11 cellular contexts compared by ENCODE assay signal in genomic region chr18:74942319-74942910, GRCh38.
DNase-seq lines count a peak whose midpoint lies in the region; ATAC-seq and TF ChIP-seq lines count a peak whose summit lies in the region.
"Had no signal": no experiment of that assay in that cellular context is flagged by ENCODE, and none has a peak within 500 bp of the region (broad histone marks: within the 10 kb centered on the region; RNA-seq: fewer than 3 reads in every experiment).

No MANE protein-coding gene starts in this region.

- H3K4me3 ChIP-seq in AG04450 (ENCODE audit: low read depth, low read length) (no peak overlapping the region), hepatocyte (no peak overlapping the region)
- no peak overlapping the region for H3K4me3 ChIP-seq in CD8-positive, alpha-beta T cell (ENCODE audit: low read depth, low read length)
- H3K4me3 ChIP-seq: left lung had no signal

- POLR2A ChIA-PET in AG04450 (lab: Yijun Ruan, JAX) (no interaction called here), T-cell (lab: Charles Lee) (no interaction called here)
- POLR2A ChIA-PET in CD8-positive, alpha-beta T cell (lab: Charles Lee), result interaction anchor here (0.8 to 1.1 kb wide), 2 partner anchors 14 to 49 kb away, joined by 3 read pairs; no protein-coding TSS in a partner anchor

- CTCF ChIA-PET in AG04450 (lab: Charles Lee), result interaction anchor here (1.0 kb wide), 1 partner anchor 536 kb away, joined by 3 read pairs; no protein-coding TSS in a partner anchor
- CTCF ChIA-PET in T-cell (lab: Charles Lee), result interaction anchor here (0.6 kb wide), 2 partner anchors 21 to 860 kb away, joined by 3 read pairs; no protein-coding TSS in a partner anchor
- CTCF ChIA-PET in CD8-positive, alpha-beta T cell (lab: Charles Lee), result no interaction called here

- WGBS in hepatocyte (ENCODE audit: low lambda C conversion rate, missing lambda C conversion rate), result 82% methylated on average over 9 of the region's 9 CpGs

- TF ChIP-seq CTCF in AG04450 (IDR thresholded peaks at IDR 0.05; ENCODE audit: low read depth, low read length), result no peak
- no peak for TF ChIP-seq CTCF in hepatocyte (IDR thresholded peaks at IDR 0.05; ENCODE audit: poor library complexity)
- TF ChIP-seq CTCF in CD8-positive, alpha-beta T cell (IDR thresholded peaks at IDR 0.05), result no peak

- H2AFZ ChIP-seq in hepatocyte, result no peak overlapping the region

- peaks cover 13% of the 10 kb centered on the region for H3K36me3 Mint-ChIP-seq in T-cell
- peaks cover 2% of the 10 kb centered on the region for H3K36me3 Mint-ChIP-seq in CD8-positive, alpha-beta T cell

- peak overlapping the region; percentile 32 for H3K27ac ChIP-seq in AG04450 (ENCODE audit: low read depth, low read length)
- H3K27ac ChIP-seq in hepatocyte, result no peak overlapping the region
- H3K27ac ChIP-seq in CD8-positive, alpha-beta T cell (ENCODE audit: low read depth, low read length), result no peak overlapping the region
- H3K27ac ChIP-seq: left lung, VCaP had no signal

- no peaks in the 10 kb centered on the region for H3K36me3 ChIP-seq in hepatocyte (replicated peaks; ENCODE audit: insufficient read depth, low read depth)
- H3K36me3 ChIP-seq in CD8-positive, alpha-beta T cell (ENCODE audit: insufficient read depth, low read length), result no peaks in the 10 kb centered on the region
- H3K36me3 ChIP-seq: left lung had no signal

- H3K4me1 ChIP-seq in hepatocyte (ENCODE audit: insufficient read depth), result peaks cover 7% of the 10 kb centered on the region
- peaks cover 4% of the 10 kb centered on the region for H3K4me1 ChIP-seq in CD8-positive, alpha-beta T cell (ENCODE audit: insufficient read depth, low read length)

- peaks cover 18 to 26% (median 24%) of the 10 kb centered on the region in 3 donors for H3K4me1 Mint-ChIP-seq in T-cell
- peaks cover 18% of the 10 kb centered on the region for H3K4me1 Mint-ChIP-seq in CD8-positive, alpha-beta T cell (ENCODE audit: low read depth)

- intact Hi-C loops in CD8-positive, alpha-beta T cell (cut with DNase I, micrococcal nuclease), result no loop called here

- no peaks in the 10 kb centered on the region for H3K9me2 ChIP-seq in hepatocyte (replicated peaks; ENCODE audit: insufficient read depth)

- H3K79me2 ChIP-seq in hepatocyte, result no peaks in the 10 kb centered on the region

- H3K9me3 ChIP-seq in AG04450 (ENCODE audit: control insufficient read depth, insufficient read depth, low read length), result no peaks in the 10 kb centered on the region
- no peaks in the 10 kb centered on the region for H3K9me3 ChIP-seq in hepatocyte (ENCODE audit: low read depth)
- no peaks in the 10 kb centered on the region for H3K9me3 ChIP-seq in CD8-positive, alpha-beta T cell (ENCODE audit: low read length)
- H3K9me3 ChIP-seq: left lung had no signal

- H3K4me2 ChIP-seq in hepatocyte, result no peak overlapping the region

- no peaks in the 10 kb centered on the region for H3K27me3 Mint-ChIP-seq in T-cell
- H3K27me3 Mint-ChIP-seq in CD8-positive, alpha-beta T cell (ENCODE audit: low read depth), result no peaks in the 10 kb centered on the region

- H3K27me3 ChIP-seq in AG04450 (ENCODE audit: control insufficient read depth, insufficient read depth, low read length), result no peaks in the 10 kb centered on the region
- no peaks in the 10 kb centered on the region for H3K27me3 ChIP-seq in hepatocyte
- no peaks in the 10 kb centered on the region for H3K27me3 ChIP-seq in CD8-positive, alpha-beta T cell (ENCODE audit: insufficient read depth, low read length)
- H3K27me3 ChIP-seq: left lung had no signal

- H3K4me3 Mint-ChIP-seq in T-cell, result peak overlapping the region; percentile 54 to 63 (median 62)
- no peak overlapping the region for H3K4me3 Mint-ChIP-seq in CD8-positive, alpha-beta T cell

- peak overlapping the region; percentile 87 to 88 for H3K27ac Mint-ChIP-seq in T-cell
- H3K27ac Mint-ChIP-seq in CD8-positive, alpha-beta T cell, result no peak overlapping the region

- DNase-seq in AG04450 (ENCODE audit: low read depth, low spot score), result no peak
- DNase-seq in T-cell, result peak in 7 of 34 experiments; percentile 4 to 28 (median 6)
- no peak for DNase-seq in hepatocyte (ENCODE audit: low spot score)
- DNase-seq in Ammon's horn (ENCODE audit: low spot score), result no peak
- DNase-seq in AML-193 (lab: John Stamatoyannopoulos, UW), result no peak
- DNase-seq in CD8-positive, alpha-beta T cell, result no peak
- DNase-seq: left lung, NCI-H510A had no signal

- no peaks in the 10 kb centered on the region for H3K9me3 Mint-ChIP-seq in T-cell
- no peaks in the 10 kb centered on the region for H3K9me3 Mint-ChIP-seq in CD8-positive, alpha-beta T cell

- ATAC-seq in GM18519 (IDR thresholded peaks at IDR 0.05; ENCODE audit: low FRiP score, unreplicated experiment), result peak; percentile 84
- peak; percentile 83 for ATAC-seq in HG02610 (IDR thresholded peaks at IDR 0.05; ENCODE audit: unreplicated experiment)
- peak; percentile 59 to 96 (median 71) for ATAC-seq in T-cell (replicated peaks in 1 of 4)
- no peak for ATAC-seq in CD8-positive, alpha-beta T cell
- ATAC-seq: left lung had no signal

- H4K20me1 ChIP-seq in hepatocyte (ENCODE audit: insufficient read depth, poor library complexity, severe bottlenecking), result no peaks in the 10 kb centered on the region
